Comparison of ENCODE assay signal across 1 cellular context in the genomic region with DNA sequence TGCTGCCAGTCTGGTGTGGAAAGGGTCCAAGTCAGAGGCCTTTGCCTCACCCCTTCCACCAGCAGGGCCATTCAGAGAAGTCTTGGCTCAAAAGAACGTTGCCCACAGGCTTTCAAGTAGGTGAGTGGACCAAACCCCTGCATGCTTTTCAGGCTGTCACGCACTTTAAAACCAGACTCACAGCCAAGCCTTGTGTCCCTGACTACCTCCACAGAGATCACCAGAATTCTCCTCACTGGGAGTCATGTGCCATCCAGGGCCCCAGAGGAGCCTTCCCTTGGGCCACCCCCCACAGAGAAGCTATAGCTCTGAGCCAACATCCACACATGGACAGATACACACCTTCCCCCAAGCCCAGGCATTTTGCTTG.
TF ChIP-seq lines count a peak whose summit lies in the region.

No MANE protein-coding gene starts in this region.

TF ChIP-seq in SK-N-SH, 30 proteins besides CTCF, POLR2A, EP300 and RAD21:
- no peak for TF ChIP-seq FOXM1 (IDR thresholded peaks at IDR 0.05; ENCODE audit: low read depth)
- TF ChIP-seq, protein P1, sequence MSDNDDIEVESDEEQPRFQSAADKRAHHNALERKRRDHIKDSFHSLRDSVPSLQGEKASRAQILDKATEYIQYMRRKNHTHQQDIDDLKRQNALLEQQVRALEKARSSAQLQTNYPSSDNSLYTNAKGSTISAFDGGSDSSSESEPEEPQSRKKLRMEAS (IDR thresholded peaks at IDR 0.05; ENCODE audit: low read depth) = no peak
- TF ChIP-seq TEAD4 (IDR thresholded peaks at IDR 0.05; ENCODE audit: borderline replicate concordance, insufficient read depth) = no peak
- TF ChIP-seq USF1 (IDR thresholded peaks at IDR 0.05; ENCODE audit: borderline replicate concordance, low read depth) = no peak
- no peak for TF ChIP-seq RFX5 (IDR thresholded peaks at IDR 0.05; ENCODE audit: low read length)
- no peak for TF ChIP-seq MEF2A (IDR thresholded peaks at IDR 0.05; ENCODE audit: borderline replicate concordance, low read depth)
- no peak for TF ChIP-seq USF2 (IDR thresholded peaks at IDR 0.05; ENCODE audit: borderline replicate concordance, low read depth, low read length)
- no peak for TF ChIP-seq JUND (IDR thresholded peaks at IDR 0.05)
- TF ChIP-seq SMC3 (IDR thresholded peaks at IDR 0.05; ENCODE audit: low read depth, low read length) = no peak
